ENCODE assay signal across 19 cellular contexts in genomic region chr12:40854669-40855068, GRCh38.
A peak's percentile ranks its signal among the peaks of the same experiment; 100 is the strongest.
DNase-seq lines count a peak whose midpoint lies in the region; ATAC-seq and TF ChIP-seq lines count a peak whose summit lies in the region.
"Had no signal": no experiment of that assay in that cellular context is flagged by ENCODE, and none has a peak within 500 bp of the region (broad histone marks: within the 10 kb centered on the region; RNA-seq: fewer than 3 reads in every experiment).

No MANE protein-coding gene starts in this region.

- H3K27ac Mint-ChIP-seq in glutamatergic neuron (ENCODE audit: unreplicated experiment) (peak overlapping the region; percentile 14), neural progenitor cell (no peak overlapping the region)
- H3K27ac Mint-ChIP-seq in activated naive CD8-positive, alpha-beta T cell treated with anti-CD3 and anti-CD28 coated beads, Interleukin-2, amount 50 U/mL, for 24 hours: no peak overlapping the region
- H3K27ac Mint-ChIP-seq: CD4-positive, alpha-beta memory T cell had no signal

- H3K27me3 ChIP-seq in H7 (ENCODE audit: control insufficient read depth, insufficient read depth, low read length): no peaks in the 10 kb centered on the region
- H3K27me3 ChIP-seq in neural progenitor cell: no peaks in the 10 kb centered on the region

- H3K27ac ChIP-seq in neural progenitor cell: no peak overlapping the region
- H3K27ac ChIP-seq: 22Rv1 had no signal

- H3K9me3 Mint-ChIP-seq in glutamatergic neuron (ENCODE audit: unreplicated experiment) (peaks cover 1% of the 10 kb centered on the region), neural progenitor cell (peaks cover 2% of the 10 kb centered on the region)
- H3K9me3 Mint-ChIP-seq in activated naive CD8-positive, alpha-beta T cell treated with anti-CD3 and anti-CD28 coated beads, Interleukin-2, amount 50 U/mL, for 24 hours: no peaks in the 10 kb centered on the region

- no peak for ATAC-seq in activated naive CD8-positive, alpha-beta T cell treated with anti-CD3 and anti-CD28 coated beads, Interleukin-2, amount 50 U/mL, for 24 hours

- H3K36me3 ChIP-seq in H7 (replicated peaks; ENCODE audit: control insufficient read depth, insufficient read depth, low read length) (no peaks in the 10 kb centered on the region), neural progenitor cell (no peaks in the 10 kb centered on the region)

- H3K9ac ChIP-seq in neural progenitor cell: no peak overlapping the region

- no peaks in the 10 kb centered on the region for H3F3A ChIP-seq in neural progenitor cell (ENCODE audit: low read depth)

- H3K4me2 ChIP-seq in neural progenitor cell: no peak overlapping the region

- H3K79me2 ChIP-seq in neural progenitor cell (ENCODE audit: low read depth): no peaks in the 10 kb centered on the region

- H3K36me3 Mint-ChIP-seq in glutamatergic neuron (ENCODE audit: unreplicated experiment): no peaks in the 10 kb centered on the region
- no peaks in the 10 kb centered on the region for H3K36me3 Mint-ChIP-seq in neural progenitor cell
- no peaks in the 10 kb centered on the region for H3K36me3 Mint-ChIP-seq in activated naive CD8-positive, alpha-beta T cell treated with anti-CD3 and anti-CD28 coated beads, Interleukin-2, amount 50 U/mL, for 24 hours (ENCODE audit: low read depth)
- H3K36me3 Mint-ChIP-seq: CD4-positive, alpha-beta memory T cell had no signal

- H3K4me1 ChIP-seq in neural progenitor cell: no peaks in the 10 kb centered on the region

- H3K4me1 Mint-ChIP-seq in glutamatergic neuron (ENCODE audit: low read depth, unreplicated experiment): peaks cover 6% of the 10 kb centered on the region
- H3K4me1 Mint-ChIP-seq in neural progenitor cell: no peaks in the 10 kb centered on the region
- no peaks in the 10 kb centered on the region for H3K4me1 Mint-ChIP-seq in activated naive CD8-positive, alpha-beta T cell treated with anti-CD3 and anti-CD28 coated beads, Interleukin-2, amount 50 U/mL, for 24 hours
- H3K4me1 Mint-ChIP-seq: CD4-positive, alpha-beta memory T cell had no signal

- DNase-seq in NCI-H82 (lab: John Stamatoyannopoulos, UW) (peak; percentile 15), NCI-H82 treated with DMSO at 0.1 percent for 48 hours (lab: John Stamatoyannopoulos, UW; ENCODE audit: unreplicated experiment) (no peak), H7 (peak; percentile 1), glutamatergic neuron (no peak), neural progenitor cell (ENCODE audit: low spot score) (no peak), NCI-H2107 (lab: John Stamatoyannopoulos, UW) (no peak)
- DNase-seq in activated naive CD8-positive, alpha-beta T cell treated with anti-CD3 and anti-CD28 coated beads, Interleukin-2, amount 50 U/mL, for 24 hours: no peak
- no peak for DNase-seq in effector CD8-positive, alpha-beta T cell (lab: John Stamatoyannopoulos, UW)
- DNase-seq: ACHN; C1 segment of cervical spinal cord; Calu3; CD4-positive, alpha-beta memory T cell; COR-L47; DMS53; DMS79 treated with DMSO at 0.1 percent for 48 hours; GF-D8; GOT3; HCEC 1CT had no signal

- TF ChIP-seq CTCF in glutamatergic neuron (IDR thresholded peaks at IDR 0.05; ENCODE audit: partially characterized antibody, unreplicated experiment): no peak
- TF ChIP-seq CTCF in neural progenitor cell (IDR thresholded peaks at IDR 0.05): no peak

- H3K4me3 Mint-ChIP-seq in glutamatergic neuron (ENCODE audit: unreplicated experiment): no peak overlapping the region
- H3K4me3 Mint-ChIP-seq in neural progenitor cell: no peak overlapping the region
- H3K4me3 Mint-ChIP-seq in activated naive CD8-positive, alpha-beta T cell treated with anti-CD3 and anti-CD28 coated beads, Interleukin-2, amount 50 U/mL, for 24 hours: no peak overlapping the region
- H3K4me3 Mint-ChIP-seq: CD4-positive, alpha-beta memory T cell had no signal

- H3K27me3 Mint-ChIP-seq in glutamatergic neuron (ENCODE audit: unreplicated experiment) (no peaks in the 10 kb centered on the region), neural progenitor cell (ENCODE audit: insufficient read depth, low read depth) (no peaks in the 10 kb centered on the region)
- H3K27me3 Mint-ChIP-seq in activated naive CD8-positive, alpha-beta T cell treated with anti-CD3 and anti-CD28 coated beads, Interleukin-2, amount 50 U/mL, for 24 hours: no peaks in the 10 kb centered on the region
- H3K27me3 Mint-ChIP-seq: CD4-positive, alpha-beta memory T cell had no signal

- no peak overlapping the region for H3K4me3 ChIP-seq in H7 (ENCODE audit: insufficient read depth, low read depth, low read length)
- H3K4me3 ChIP-seq in neural progenitor cell: no peak overlapping the region

- no peaks in the 10 kb centered on the region for H3K9me3 ChIP-seq in neural progenitor cell (ENCODE audit: low read depth)

- peak overlapping the region; percentile 41 for H2AFZ ChIP-seq in neural progenitor cell (replicated peaks)

- H4K20me1 ChIP-seq in neural progenitor cell (ENCODE audit: low read depth): no peaks in the 10 kb centered on the region

Comparison
In these comparisons a context has a peak if more than half of its experiments do, and no peak if none do; other contexts are left out.
1. DNase-seq: peak in NCI-H82 (single experiment) and H7 (single experiment); none in NCI-H82 treated with DMSO at 0.1 percent for 48 hours (single experiment), glutamatergic neuron (single experiment), neural progenitor cell (single experiment), activated naive CD8-positive, alpha-beta T cell treated with anti-CD3 and anti-CD28 coated beads, Interleukin-2, amount 50 U/mL, for 24 hours (single experiment), effector CD8-positive, alpha-beta T cell (single experiment) and NCI-H2107 (single experiment).